7 cellular contexts compared by ENCODE assay signal in the genomic region with DNA sequence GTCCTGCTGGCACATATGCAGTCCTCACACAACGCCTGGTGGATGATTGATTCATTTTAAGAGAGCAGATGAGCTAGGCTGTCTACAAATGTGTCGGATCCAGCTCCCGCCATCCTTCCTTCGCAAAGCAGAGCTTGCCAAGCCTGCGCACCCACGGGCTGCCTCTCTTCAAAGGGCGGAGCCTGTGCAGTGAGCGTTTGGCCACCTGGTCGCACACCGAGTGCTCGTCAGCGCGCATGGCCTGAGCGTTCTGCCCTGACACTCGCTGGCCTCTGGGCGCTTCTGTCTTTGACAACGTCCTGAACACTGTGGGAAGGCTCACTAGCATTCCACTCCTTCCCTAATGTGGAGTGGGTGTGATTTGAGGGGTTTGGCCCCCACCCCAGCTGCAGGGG. TPM values are rescaled to one million over a fixed set of nuclear protein-coding genes. Genes with fewer than 3 reads are reported as not detected.
DNase-seq lines count a peak whose midpoint lies in the region; ATAC-seq and TF ChIP-seq lines count a peak whose summit lies in the region.

No MANE protein-coding gene starts in this region.

- no peaks in the 10 kb centered on the region for H3K36me3 Mint-ChIP-seq in osteocyte (ENCODE audit: unreplicated experiment)

- peaks cover 22% of the 10 kb centered on the region for H3K27me3 Mint-ChIP-seq in osteocyte (ENCODE audit: unreplicated experiment)

- DNase-seq in H7 (peak; percentile 69), SW480 (ENCODE audit: low spot score) (peak; percentile 20), osteocyte (ENCODE audit: extremely low spot score, unreplicated experiment) (peak; percentile 70), pons (ENCODE audit: low spot score) (no peak), iPS-NIHi7 (ENCODE audit: extremely low spot score) (no peak)

- H3K9me3 Mint-ChIP-seq in osteocyte (ENCODE audit: unreplicated experiment) = no peaks in the 10 kb centered on the region

- H3K4me3 Mint-ChIP-seq in osteocyte (ENCODE audit: unreplicated experiment) = peak overlapping the region; percentile 80

- H3K4me1 Mint-ChIP-seq in osteocyte (ENCODE audit: unreplicated experiment) = peaks cover 28% of the 10 kb centered on the region

- H3K36me3 ChIP-seq in H7 (replicated peaks; ENCODE audit: control insufficient read depth, insufficient read depth, low read length) = no peaks in the 10 kb centered on the region

- no peak overlapping the region for H3K27ac Mint-ChIP-seq in osteocyte (ENCODE audit: unreplicated experiment)

- ATAC-seq in esophagus mucosa (peak; percentile 16), GM21381 (IDR thresholded peaks at IDR 0.05; ENCODE audit: unreplicated experiment) (no peak)

- TF ChIP-seq CTCF in osteocyte (IDR thresholded peaks at IDR 0.05) = no peak

- no peak overlapping the region for H3K4me3 ChIP-seq in H7 (ENCODE audit: insufficient read depth, low read depth, low read length)

- peaks cover 19% of the 10 kb centered on the region for H3K27me3 ChIP-seq in H7 (ENCODE audit: control insufficient read depth, insufficient read depth, low read length)

RNA-seq across cellular contexts. Expression of a gene that starts 47.1 kb away (rescaled TPM):
- total RNA-seq in H7 (2014; rRNA removed; shearing (Covaris generic)) = not detected in 2 replicates
- total RNA-seq in esophagus mucosa (not detected), osteocyte (not detected in 2 replicates)

Comparison
In these comparisons a context has a peak if more than half of its experiments do, and no peak if none do; other contexts are left out.
1. DNase-seq: peak in H7 (single experiment), SW480 (single experiment) and osteocyte (single experiment); none in pons (single experiment) and iPS-NIHi7 (single experiment).